In the genomic region with DNA sequence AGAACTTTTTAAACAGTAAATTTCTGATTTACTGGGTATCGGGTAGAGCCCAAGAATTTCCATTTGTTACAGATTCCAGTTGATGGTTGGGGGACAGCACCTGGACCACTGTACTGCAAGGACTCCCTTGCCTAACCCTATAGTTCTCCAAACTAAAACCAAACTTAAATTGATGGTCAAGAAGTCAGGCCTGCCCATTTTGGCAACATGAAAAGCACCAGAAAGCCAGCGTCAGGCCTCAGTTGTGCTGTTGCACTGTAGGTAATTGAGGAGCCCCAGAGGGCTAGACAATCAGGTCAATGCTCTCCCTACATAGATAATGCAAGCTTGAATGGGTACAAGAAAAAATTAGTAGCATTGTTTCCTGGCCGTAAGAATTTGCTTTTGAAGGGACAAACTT, we compare ENCODE assay signal across 31 cellular contexts.
"Had no signal": no experiment of that assay in that cellular context is flagged by ENCODE, and none has a peak within 500 bp of the region (broad histone marks: within the 10 kb centered on the region; RNA-seq: fewer than 3 reads in every experiment).

No MANE protein-coding gene starts in this region.

- H3K4me3 ChIP-seq: coronary artery, dorsolateral prefrontal cortex, pancreas, prostate gland, sigmoid colon, uterus had no signal

- H3K27me3 ChIP-seq: dorsolateral prefrontal cortex, pancreas, sigmoid colon, uterus had no signal

- H3K27ac ChIP-seq: coronary artery, dorsolateral prefrontal cortex, pancreas, prostate gland, sigmoid colon, uterus had no signal

- H3K9me3 Mint-ChIP-seq: activated T-cell treated with anti-CD3 and anti-CD28 coated beads, Interleukin-2, amount 50 U/mL, for 4 hours; mesothelial cell of epicardium; naive B cell; neural crest cell; stimulated activated effector memory CD8-positive, alpha-beta T cell treated with anti-CD3 and anti-CD28 coated beads, Interleukin-12 subunit alpha, Interleukin-12 subunit beta, amount 100 ng/mL, for 72 hours; stimulated activated naive CD8-positive, alpha-beta T cell treated with anti-CD3 and anti-CD28 coated beads, Interleukin-15, amount 100 ng/mL, for 72 hours; type B pancreatic cell had no signal

- H3K27ac Mint-ChIP-seq: mesothelial cell of epicardium; naive B cell; stimulated activated effector memory CD8-positive, alpha-beta T cell treated with anti-CD3 and anti-CD28 coated beads, Interleukin-12 subunit alpha, Interleukin-12 subunit beta, amount 100 ng/mL, for 72 hours; type B pancreatic cell had no signal

- DNase-seq: activated CD4-positive, alpha-beta T cell treated with anti-CD3 and anti-CD28 coated beads, Interleukin-2, amount 50 U/mL, for 4 hours; activated CD4-positive, CD25-positive, alpha-beta regulatory T cell treated with anti-CD3 and anti-CD28 coated beads, Interleukin-2, amount 50 U/mL, for 72 hours; activated effector memory CD4-positive, alpha-beta T cell treated with Interleukin-2 at 50 U/mL for 16 hours; activated naive CD4-positive, alpha-beta T cell treated with Interleukin-2 at 50 U/mL for 16 hours; activated T-cell treated with anti-CD3 and anti-CD28 coated beads, Interleukin-2, amount 50 U/mL, for 4 hours; anterior cingulate cortex; dorsolateral prefrontal cortex; effector memory CD4-positive, alpha-beta T cell; foreskin fibroblast; head of caudate nucleus; hippocampal formation; left cardiac atrium; left ventricle myocardium superior; naive B cell; nucleus accumbens; pancreas; retina; sigmoid colon; small intestine; stimulated activated CD4-positive, alpha-beta T cell treated with anti-CD3 and anti-CD28 coated beads, Interleukin-4, amount 100 ng/mL, for 24 hours; stimulated activated naive CD8-positive, alpha-beta T cell treated with anti-CD3 and anti-CD28 coated beads, Interleukin-15, amount 100 ng/mL, for 72 hours; substantia nigra; T-helper 2 cell; uterus had no signal

- H3K4me1 Mint-ChIP-seq: naive B cell, neural crest cell had no signal

- H3K9me3 ChIP-seq: pancreas, prostate gland, sigmoid colon, uterus had no signal

- ATAC-seq: left cardiac atrium; left ventricle myocardium superior; pancreas; stimulated activated effector memory CD8-positive, alpha-beta T cell treated with anti-CD3 and anti-CD28 coated beads, Interleukin-12 subunit alpha, Interleukin-12 subunit beta, amount 100 ng/mL, for 72 hours; stimulated activated naive CD8-positive, alpha-beta T cell treated with anti-CD3 and anti-CD28 coated beads, Interleukin-15, amount 100 ng/mL, for 72 hours had no signal

- H3K36me3 ChIP-seq: uterus had no signal

- H3K27me3 Mint-ChIP-seq: activated naive CD8-positive, alpha-beta T cell; naive B cell; stimulated activated naive CD8-positive, alpha-beta T cell treated with anti-CD3 and anti-CD28 coated beads, Interleukin-15, amount 100 ng/mL, for 72 hours; type B pancreatic cell had no signal

- H3K4me3 Mint-ChIP-seq: activated naive CD8-positive, alpha-beta T cell; activated T-cell treated with anti-CD3 and anti-CD28 coated beads, Interleukin-2, amount 50 U/mL, for 4 hours; mesothelial cell of epicardium; neural crest cell; stimulated activated effector memory CD8-positive, alpha-beta T cell treated with anti-CD3 and anti-CD28 coated beads, Interleukin-12 subunit alpha, Interleukin-12 subunit beta, amount 100 ng/mL, for 72 hours; stimulated activated naive CD8-positive, alpha-beta T cell treated with anti-CD3 and anti-CD28 coated beads, Interleukin-15, amount 100 ng/mL, for 72 hours; type B pancreatic cell had no signal

- H3K4me1 ChIP-seq: pancreas, prostate gland, sigmoid colon, uterus had no signal
